In the genomic region with DNA sequence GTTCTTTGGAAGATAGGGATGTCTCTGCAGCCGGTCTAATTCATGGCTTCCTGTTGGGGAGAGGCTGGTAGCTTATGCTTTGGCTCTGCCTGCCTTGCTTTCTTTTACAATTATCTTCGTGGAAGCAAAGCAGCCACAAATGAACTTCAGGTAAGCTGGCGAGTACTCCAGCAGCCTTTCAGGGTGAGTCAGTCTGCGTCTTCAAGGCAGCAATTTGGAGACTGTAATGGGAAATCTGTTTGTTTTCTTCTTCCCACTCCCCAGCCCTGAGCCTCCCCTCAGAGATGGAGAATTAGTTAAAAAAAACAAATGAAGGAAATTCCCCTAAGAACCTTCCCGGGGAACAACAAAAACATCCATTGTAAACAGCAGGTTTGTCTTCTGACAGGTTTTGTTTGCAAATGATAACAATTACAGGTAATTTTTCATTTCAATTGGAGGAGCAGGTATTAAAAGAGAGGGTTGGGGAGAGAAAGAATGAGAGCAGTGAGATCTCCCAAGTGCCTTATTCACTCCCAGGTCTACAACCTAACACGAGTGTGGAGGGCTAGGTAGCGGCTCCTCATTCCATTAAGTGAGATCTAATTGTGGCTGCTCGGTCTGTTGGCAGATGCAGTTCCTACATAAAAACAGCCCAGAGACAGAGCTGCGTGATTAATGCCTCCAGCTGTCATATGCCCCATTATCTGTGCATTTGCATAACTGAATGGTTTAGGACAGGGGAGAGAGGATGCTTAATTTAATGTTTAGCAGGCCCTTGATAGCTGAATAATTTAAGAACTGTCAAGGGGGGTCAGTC, we compare ENCODE assay signal across 21 cellular contexts.
DNase-seq lines count a peak whose midpoint lies in the region; ATAC-seq and TF ChIP-seq lines count a peak whose summit lies in the region.
"Had no signal": no experiment of that assay in that cellular context is flagged by ENCODE, and none has a peak within 500 bp of the region (broad histone marks: within the 10 kb centered on the region; RNA-seq: fewer than 3 reads in every experiment).

No MANE protein-coding gene starts in this region.

- no peak overlapping the region for H3K27ac ChIP-seq in foreskin keratinocyte
- no peak overlapping the region for H3K27ac ChIP-seq in smooth muscle cell (ENCODE audit: low read depth)
- H3K27ac ChIP-seq in CD8-positive, alpha-beta T cell (ENCODE audit: low read depth, low read length), result no peak overlapping the region
- H3K27ac ChIP-seq: 22Rv1, brain microvascular endothelial cell, C4-2B, thyroid gland had no signal

- no peak overlapping the region for H3K4me3 ChIP-seq in smooth muscle cell
- H3K4me3 ChIP-seq in CD8-positive, alpha-beta T cell (ENCODE audit: low read depth, low read length), result no peak overlapping the region
- H3K4me3 ChIP-seq: thyroid gland had no signal

- no peaks in the 10 kb centered on the region for H3K9me3 ChIP-seq in smooth muscle cell (replicated peaks; ENCODE audit: low read depth)
- H3K9me3 ChIP-seq in CD8-positive, alpha-beta T cell (ENCODE audit: low read length), result peaks cover 9% of the 10 kb centered on the region
- H3K9me3 ChIP-seq: thyroid gland had no signal

- WGBS in smooth muscle cell (ENCODE audit: low lambda C conversion rate), result 17% methylated on average over 9 of the region's 9 CpGs

- intact Hi-C loops in CD8-positive, alpha-beta T cell (cut with DNase I, micrococcal nuclease), result no loop called here

- no peak overlapping the region for H3K9ac ChIP-seq in smooth muscle cell (ENCODE audit: low read depth)

- CTCF ChIA-PET in CD8-positive, alpha-beta T cell (lab: Charles Lee), result interaction anchor here (0.7 kb wide), 1 partner anchor 43 kb away, joined by 3 read pairs; no protein-coding TSS in a partner anchor

- H3K79me2 ChIP-seq in smooth muscle cell (ENCODE audit: low read depth), result no peaks in the 10 kb centered on the region

- no peak overlapping the region for H2AFZ ChIP-seq in smooth muscle cell (ENCODE audit: low read depth)

- peak; percentile 15 for ATAC-seq in foreskin keratinocyte
- ATAC-seq in HG03135 (IDR thresholded peaks at IDR 0.05; ENCODE audit: unreplicated experiment), result no peak
- no peak for ATAC-seq in GM19351 (IDR thresholded peaks at IDR 0.05; ENCODE audit: unreplicated experiment)
- no peak for ATAC-seq in CD8-positive, alpha-beta T cell

- H3K27me3 ChIP-seq in foreskin keratinocyte (peaks cover 20% of the 10 kb centered on the region), smooth muscle cell (ENCODE audit: low read depth) (no peaks in the 10 kb centered on the region)
- H3K27me3 ChIP-seq in CD8-positive, alpha-beta T cell (ENCODE audit: insufficient read depth, low read length), result no peaks in the 10 kb centered on the region
- H3K27me3 ChIP-seq: brain microvascular endothelial cell, thyroid gland had no signal

- H3K27me3 Mint-ChIP-seq in CD8-positive, alpha-beta T cell (ENCODE audit: low read depth), result peaks cover 2% of the 10 kb centered on the region
- H3K27me3 Mint-ChIP-seq: dendritic cell treated with granulocyte-macrophage colony-stimulating factor and Interleukin-4, amounts not matched to agents 40 ng/mL and 50 ng/mL, for 4 days had no signal

- no peaks in the 10 kb centered on the region for H3K4me1 Mint-ChIP-seq in CD8-positive, alpha-beta T cell (ENCODE audit: low read depth)

- no peaks in the 10 kb centered on the region for H3K36me3 Mint-ChIP-seq in CD8-positive, alpha-beta T cell

- peak overlapping the region; percentile 31 for H3K4me2 ChIP-seq in smooth muscle cell

- POLR2A ChIA-PET in CD8-positive, alpha-beta T cell (lab: Charles Lee), result no interaction called here

- no peaks in the 10 kb centered on the region for H4K20me1 ChIP-seq in smooth muscle cell (ENCODE audit: low read depth)

- H3K9me3 Mint-ChIP-seq in CD8-positive, alpha-beta T cell, result peaks cover 14% of the 10 kb centered on the region

- TF ChIP-seq CTCF in foreskin keratinocyte (conservative IDR thresholded peaks at IDR 0.05) (no peak), smooth muscle cell (IDR thresholded peaks at IDR 0.05; ENCODE audit: borderline replicate concordance, insufficient read depth, poor library complexity, severe bottlenecking) (no peak)
- TF ChIP-seq CTCF in CD8-positive, alpha-beta T cell (IDR thresholded peaks at IDR 0.05), result no peak

- H3F3A ChIP-seq in smooth muscle cell (ENCODE audit: low read depth), result no peaks in the 10 kb centered on the region

- H3K4me1 ChIP-seq in foreskin keratinocyte (no peaks in the 10 kb centered on the region), smooth muscle cell (ENCODE audit: low read depth) (peaks cover 14% of the 10 kb centered on the region)
- no peaks in the 10 kb centered on the region for H3K4me1 ChIP-seq in CD8-positive, alpha-beta T cell (ENCODE audit: insufficient read depth, low read length)
- H3K4me1 ChIP-seq: thyroid gland had no signal

- DNase-seq in DMS79 treated with DMSO at 0.1 percent for 48 hours (lab: John Stamatoyannopoulos, UW) (peak; percentile 1), DMS79 (lab: John Stamatoyannopoulos, UW) (no peak), NCI-H524 (lab: John Stamatoyannopoulos, UW) (peak; percentile 70 to 88), foreskin keratinocyte (no peak), smooth muscle cell (lab: John Stamatoyannopoulos, UW; ENCODE audit: unreplicated experiment) (no peak)
- DNase-seq in CD8-positive, alpha-beta T cell, result no peak
- DNase-seq: activated CD4-positive, alpha-beta T cell treated with anti-CD3 and anti-CD28 coated beads for 4 hours; activated naive CD4-positive, alpha-beta T cell treated with anti-CD3 and anti-CD28 coated beads, Interleukin-2, amount 50 U/mL, for 16 hours; activated T-cell treated with anti-CD3 and anti-CD28 coated beads for 4 hours; brain microvascular endothelial cell; erythroblast; occipital lobe; SIG-M5; stimulated activated CD4-positive, alpha-beta T cell treated with anti-CD3 and anti-CD28 coated beads, Interleukin-4, amount 100 ng/mL, for 24 hours; thyroid gland had no signal

- no peaks in the 10 kb centered on the region for H3K36me3 ChIP-seq in smooth muscle cell (ENCODE audit: low read depth)
- H3K36me3 ChIP-seq in CD8-positive, alpha-beta T cell (ENCODE audit: insufficient read depth, low read length), result no peaks in the 10 kb centered on the region
- H3K36me3 ChIP-seq: brain microvascular endothelial cell, thyroid gland had no signal

- H3K27ac Mint-ChIP-seq in CD8-positive, alpha-beta T cell, result no peak overlapping the region
- H3K27ac Mint-ChIP-seq: dendritic cell treated with granulocyte-macrophage colony-stimulating factor and Interleukin-4, amounts not matched to agents 40 ng/mL and 50 ng/mL, for 4 days; mesothelial cell of epicardium had no signal

- H3K4me3 Mint-ChIP-seq in CD8-positive, alpha-beta T cell, result no peak overlapping the region
- H3K4me3 Mint-ChIP-seq: dendritic cell treated with granulocyte-macrophage colony-stimulating factor and Interleukin-4, amounts not matched to agents 40 ng/mL and 50 ng/mL, for 4 days; mesothelial cell of epicardium had no signal

Comparison
In these comparisons a context has a peak if more than half of its experiments do, and no peak if none do; other contexts are left out.
1. DNase-seq: peak in DMS79 treated with DMSO at 0.1 percent for 48 hours (single experiment) and NCI-H524 (2 of 2); none in DMS79 (single experiment), foreskin keratinocyte (0 of 2), smooth muscle cell (single experiment) and CD8-positive, alpha-beta T cell (0 of 7).